Comparison of ENCODE assay signal across 10 cellular contexts in genomic region chrX:46444011-46444410, GRCh38.
DNase-seq lines count a peak whose midpoint lies in the region; TF ChIP-seq lines count a peak whose summit lies in the region.
"Had no signal": no experiment of that assay in that cellular context is flagged by ENCODE, and none has a peak within 500 bp of the region (broad histone marks: within the 10 kb centered on the region; RNA-seq: fewer than 3 reads in every experiment).

No MANE protein-coding gene starts in this region.

- H3K9me2 ChIP-seq in Loucy (replicated peaks; ENCODE audit: low read depth, low read length) = no peaks in the 10 kb centered on the region

- H3K4me3 ChIP-seq in Loucy (ENCODE audit: low read length, poor library complexity, severe bottlenecking) = no peak overlapping the region
- no peak overlapping the region for H3K4me3 ChIP-seq in astrocyte of the cerebellum (ENCODE audit: low read depth, low read length)
- H3K4me3 ChIP-seq in mesodermal cell (ENCODE audit: extremely low read depth, insufficient read depth, low read length, poor library complexity, severe bottlenecking) = no peak overlapping the region
- H3K4me3 ChIP-seq: heart right ventricle, ovary, SK-N-MC had no signal

- TF ChIP-seq CTCF in Loucy (conservative IDR thresholded peaks at IDR 0.05; ENCODE audit: low read length) = no peak
- TF ChIP-seq CTCF in astrocyte of the cerebellum (IDR thresholded peaks at IDR 0.05; ENCODE audit: low read depth, low read length, missing control alignments) = no peak

- H4K20me1 ChIP-seq in Loucy (ENCODE audit: insufficient read depth, low read length, poor library complexity, severe bottlenecking) = peaks cover 5% of the 10 kb centered on the region

- peak overlapping the region; percentile 1 for H3K4me2 ChIP-seq in Loucy (ENCODE audit: low read depth, low read length, poor library complexity, severe bottlenecking)

- H3K79me2 ChIP-seq in Loucy (ENCODE audit: insufficient read depth, low read length) = peaks cover 19% of the 10 kb centered on the region; the same call in 1 of the 2 replicates

- H2AFZ ChIP-seq in Loucy (ENCODE audit: low read length) = peak overlapping the region; percentile 56

- H3K4me1 ChIP-seq in Loucy (ENCODE audit: insufficient read depth, low read length, poor library complexity, severe bottlenecking) (peaks cover 9% of the 10 kb centered on the region), mesodermal cell (ENCODE audit: control insufficient read depth, insufficient read depth, low read length, poor library complexity, severe bottlenecking) (no peaks in the 10 kb centered on the region)

- H3K27ac ChIP-seq in mesodermal cell (ENCODE audit: low read depth, low read length, severe bottlenecking) = peak overlapping the region; percentile 59
- H3K27ac ChIP-seq: heart right ventricle, ovary, SK-N-MC had no signal

- no peaks in the 10 kb centered on the region for H3K9me3 ChIP-seq in Loucy (ENCODE audit: insufficient read depth, low read depth, low read length)
- H3K9me3 ChIP-seq in mesodermal cell (ENCODE audit: control insufficient read depth, low read length) = no peaks in the 10 kb centered on the region
- H3K9me3 ChIP-seq: heart right ventricle had no signal

- DNase-seq in ELR (ENCODE audit: low read depth) (peak; percentile 88), astrocyte of the cerebellum (ENCODE audit: low read depth) (peak; percentile 64), NCI-H1930 (lab: John Stamatoyannopoulos, UW) (no peak), NCI-H510A (lab: John Stamatoyannopoulos, UW) (no peak)
- DNase-seq in activated CD4-positive, CD25-positive, alpha-beta regulatory T cell (lab: John Stamatoyannopoulos, UW) = no peak
- DNase-seq: heart right ventricle, ovary had no signal

- no peaks in the 10 kb centered on the region for H3F3A ChIP-seq in Loucy (ENCODE audit: low read depth)

- H3K27me3 ChIP-seq in Loucy (ENCODE audit: insufficient read depth, low read length, poor library complexity, severe bottlenecking) = no peaks in the 10 kb centered on the region
- H3K27me3 ChIP-seq: heart right ventricle, ovary had no signal

- H3K36me3 ChIP-seq in Loucy (ENCODE audit: insufficient read depth, low read length) (no peaks in the 10 kb centered on the region), mesodermal cell (ENCODE audit: control insufficient read depth, insufficient read depth, low read length) (peaks cover 8% of the 10 kb centered on the region)
- H3K36me3 ChIP-seq: ovary had no signal

- in situ Hi-C loops in astrocyte of the cerebellum (cut with HindIII; ENCODE audit: low sequenced_read_pairs) = no loop called here

- no peak overlapping the region for H3K9ac ChIP-seq in Loucy (ENCODE audit: low read depth, low read length, poor library complexity, severe bottlenecking)

Comparison
In these comparisons a context has a peak if more than half of its experiments do, and no peak if none do; other contexts are left out.
1. DNase-seq: peak in ELR (single experiment) and astrocyte of the cerebellum (single experiment); none in NCI-H1930 (0 of 2), activated CD4-positive, CD25-positive, alpha-beta regulatory T cell (0 of 4) and NCI-H510A (single experiment).